In genomic region chr1:207754942-207755689, GRCh38 we compare ENCODE assay signal across 1 cellular context.
TF ChIP-seq lines count a peak whose summit lies in the region.

No MANE protein-coding gene starts in this region.

TF ChIP-seq in HepG2, 621 proteins besides CTCF, POLR2A, EP300 and RAD21:
- TF ChIP-seq PAX8 (CRISPR knock-in tag; IDR thresholded peaks at IDR 0.05; ENCODE audit: borderline replicate concordance) (no peak), SIX1 (CRISPR knock-in tag; IDR thresholded peaks at IDR 0.05; ENCODE audit: borderline replicate concordance) (peak; percentile 76; the same call in 1 of the 2 replicates)
